Comparison of ENCODE assay signal across 14 cellular contexts in the genomic region with DNA sequence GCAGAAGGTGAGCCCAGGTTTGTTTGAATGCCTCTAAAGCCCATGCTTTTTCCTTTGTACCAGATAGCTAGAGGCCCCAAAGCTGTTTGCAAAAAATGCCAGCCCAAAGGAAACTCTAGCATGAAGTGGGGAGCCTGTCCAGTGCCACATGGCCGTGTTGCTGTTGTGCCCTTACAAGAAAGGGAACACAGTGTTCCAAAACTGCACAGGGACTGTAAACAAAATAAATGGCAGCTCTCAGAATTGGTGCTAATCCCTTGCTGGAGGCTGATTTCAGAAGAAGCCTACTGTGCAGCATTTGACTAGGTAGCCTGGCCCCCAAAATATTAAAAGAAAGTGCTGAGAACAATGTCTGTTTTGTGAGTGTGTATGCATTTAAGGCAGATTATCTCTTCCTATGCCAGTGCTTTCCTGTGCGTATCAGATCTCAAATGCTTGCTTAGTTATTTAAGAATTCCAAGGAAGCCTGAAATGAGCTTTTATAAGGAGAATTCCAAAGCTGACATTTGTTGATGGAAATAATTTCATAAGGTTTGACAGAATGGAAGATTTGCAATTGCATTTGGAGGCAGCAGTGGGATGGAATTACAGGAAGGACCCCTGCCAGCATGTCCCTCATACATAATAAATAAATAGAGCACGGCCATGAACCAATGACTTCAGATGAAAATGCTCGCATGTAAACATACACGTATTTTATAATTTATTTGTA.
DNase-seq lines count a peak whose midpoint lies in the region; ATAC-seq and TF ChIP-seq lines count a peak whose summit lies in the region.
"Had no signal": no experiment of that assay in that cellular context is flagged by ENCODE, and none has a peak within 500 bp of the region (broad histone marks: within the 10 kb centered on the region; RNA-seq: fewer than 3 reads in every experiment).

No MANE protein-coding gene starts in this region.

- H3K27ac ChIP-seq in neutrophil, result peak overlapping the region; percentile 94
- peak overlapping the region; percentile 16 to 79 (median 48) for H3K27ac ChIP-seq in tibial nerve
- H3K27ac ChIP-seq: C4-2B, Peyer's patch had no signal

- H3K4me1 ChIP-seq in neutrophil (ENCODE audit: control insufficient read depth in 1 of 2, insufficient read depth in 1 of 2, low read depth in 1 of 2, low read length in 1 of 2) (peaks cover 64 to 73% of the 10 kb centered on the region in 2 experiments), tibial nerve (peaks cover 0 to 55% (median 10%) of the 10 kb centered on the region in 4 donors)

- ATAC-seq in left ventricle myocardium superior, result peak; percentile 34
- ATAC-seq in Right ventricle myocardium superior (ENCODE audit: poor library complexity), result no peak
- peak; percentile 27 for ATAC-seq in left lobe of liver
- no peak for ATAC-seq in GM19351 (IDR thresholded peaks at IDR 0.05; ENCODE audit: unreplicated experiment)

- H3K36me3 ChIP-seq in neutrophil (no peaks in the 10 kb centered on the region), tibial nerve (no peaks in the 10 kb centered on the region)
- H3K36me3 ChIP-seq: HAP-1, Peyer's patch had no signal

- H3K9me3 ChIP-seq in neutrophil (no peaks in the 10 kb centered on the region), tibial nerve (no peaks in the 10 kb centered on the region)
- H3K9me3 ChIP-seq: HAP-1, Peyer's patch had no signal

- no peak for TF ChIP-seq POLR2A in tibial nerve (IDR thresholded peaks at IDR 0.05)

- no peak overlapping the region for H3K4me3 ChIP-seq in neutrophil (ENCODE audit: low read depth in 1 of 2, low read length in 1 of 2)
- H3K4me3 ChIP-seq in tibial nerve, result no peak overlapping the region
- H3K4me3 ChIP-seq: HAP-1, Peyer's patch had no signal

- intact Hi-C loops in left ventricle myocardium superior (cut with micrococcal nuclease) (no loop called here), Right ventricle myocardium superior (cut with DNase I) (no loop called here)

- 60 to 65% methylated on average over 5 of the region's 5 CpGs for WGBS in tibial nerve, 2 donors

- no peaks in the 10 kb centered on the region for H3K27me3 ChIP-seq in neutrophil
- H3K27me3 ChIP-seq in tibial nerve, result no peaks in the 10 kb centered on the region
- H3K27me3 ChIP-seq: Peyer's patch had no signal

- TF ChIP-seq CTCF in neutrophil (IDR thresholded peaks at IDR 0.05) (no peak), tibial nerve (IDR thresholded peaks at IDR 0.05) (no peak)

- no peak for DNase-seq in left ventricle myocardium superior
- DNase-seq in Right ventricle myocardium superior, result no peak
- DNase-seq in left lobe of liver (ENCODE audit: low spot score), result no peak
- DNase-seq in tibial nerve (ENCODE audit: low spot score in 2 of 2), result no peak
- no peak for DNase-seq in activated CD4-positive, alpha-beta T cell treated with anti-CD3 and anti-CD28 coated beads, Interleukin-2, amount 50 U/mL, for 48 hours
- DNase-seq in SHP77 treated with DMSO at 0.1 percent for 48 hours (lab: John Stamatoyannopoulos, UW), result no peak
- DNase-seq: NCI-H1417 treated with DMSO at 0.1 percent for 48 hours, NCI-H2029, NCI-H510A, Peyer's patch had no signal

- peak; percentile 57 to 81 for TF ChIP-seq EP300 in tibial nerve (IDR thresholded peaks at IDR 0.05)

Comparison
In these comparisons a context has a peak if more than half of its experiments do, and no peak if none do; other contexts are left out.
1. ATAC-seq: peak in left ventricle myocardium superior (single experiment) and left lobe of liver (single experiment); none in Right ventricle myocardium superior (single experiment) and GM19351 (single experiment).